ENCODE assay signal across 8 cellular contexts in the genomic region with DNA sequence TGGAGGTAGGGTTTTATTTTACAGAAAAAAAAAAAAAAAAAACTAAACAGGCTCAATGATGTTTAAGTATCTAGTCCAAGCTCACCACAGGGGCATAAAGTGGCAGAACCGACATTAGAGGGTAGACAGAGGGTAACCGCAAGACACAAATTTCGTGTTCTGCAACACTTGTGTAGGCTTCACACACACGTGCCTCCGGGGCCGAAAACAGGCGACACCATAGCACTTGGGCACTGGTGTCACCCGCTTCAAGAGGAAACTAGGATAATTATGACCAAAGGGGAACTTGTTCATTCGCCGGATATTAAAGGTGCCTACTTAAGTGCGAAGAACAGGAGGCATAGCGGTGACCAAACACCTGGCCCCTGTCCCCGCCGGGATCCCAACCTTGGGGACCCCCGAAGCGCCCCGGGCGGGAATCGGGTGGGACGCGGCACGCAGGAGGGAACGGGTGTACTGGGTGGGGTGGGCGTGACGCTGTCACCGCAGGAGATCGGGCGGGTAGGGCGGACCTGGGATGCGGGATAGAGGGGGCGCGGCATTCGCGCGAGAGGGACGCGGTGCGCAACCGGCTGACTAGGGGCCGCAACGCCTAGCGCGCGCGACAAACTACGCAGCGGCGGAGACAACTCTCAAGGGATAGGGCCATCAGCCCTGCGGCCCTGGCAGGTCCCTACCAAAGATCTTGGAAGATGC. TPM values are rescaled to one million over a fixed set of nuclear protein-coding genes. Genes with fewer than 3 reads are reported as not detected.
DNase-seq lines count a peak whose midpoint lies in the region; ATAC-seq, FAIRE-seq and TF ChIP-seq lines count a peak whose summit lies in the region.

No MANE protein-coding gene starts in this region.

- ATAC-seq in HG02943 (IDR thresholded peaks at IDR 0.05; ENCODE audit: low read depth, unreplicated experiment): peak; percentile 26

- no peaks in the 10 kb centered on the region for H3K27me3 ChIP-seq in AG04450 (ENCODE audit: control insufficient read depth, insufficient read depth, low read length)

- DNase-seq in AG04450 (ENCODE audit: low read depth, low spot score) (no peak), GM18507 (ENCODE audit: extremely low spot score, insufficient read length, low read depth) (no peak), NCI-H2171 treated with DMSO at 0.1 percent for 48 hours (lab: John Stamatoyannopoulos, UW) (peak; percentile 54), fibroblast of mammary gland (ENCODE audit: low read depth) (peak; percentile 17), occipital lobe (lab: John Stamatoyannopoulos, UW) (peak; percentile 33), urothelium cell line (ENCODE audit: low spot score) (peak; percentile 19)
- DNase-seq in activated CD8-positive, alpha-beta memory T cell treated with anti-CD3 and anti-CD28 coated beads for 48 hours (ENCODE audit: low read depth in 2 of 3, low spot score in 2 of 3): peak; percentile 7 to 22 (median 18)

- H3K27ac ChIP-seq in AG04450 (ENCODE audit: low read depth, low read length): peak overlapping the region; percentile 67

- H3K4me3 ChIP-seq in AG04450 (ENCODE audit: low read depth, low read length) (peak overlapping the region; percentile 96), fibroblast of mammary gland (ENCODE audit: control insufficient read depth, low read depth, low read length) (peak overlapping the region; percentile 98)

- FAIRE-seq in GM18507 (lab: Jason Lieb, UNC): peak; percentile 24
- FAIRE-seq in urothelium cell line (lab: Jason Lieb, UNC): no peak

- POLR2A ChIA-PET in AG04450 (lab: Yijun Ruan, JAX): no interaction called here

- CTCF ChIA-PET in AG04450 (lab: Charles Lee): no interaction called here

- no peaks in the 10 kb centered on the region for H3K9me3 ChIP-seq in AG04450 (ENCODE audit: control insufficient read depth, insufficient read depth, low read length)

- TF ChIP-seq CTCF in AG04450 (IDR thresholded peaks at IDR 0.05; ENCODE audit: low read depth, low read length) (no peak), fibroblast of mammary gland (conservative IDR thresholded peaks at IDR 0.05; ENCODE audit: control insufficient read depth, insufficient read depth, low read depth, low read length) (no peak)

RNA-seq across cellular contexts. Expression of gene MZT1, which starts 0.6 kb away (rescaled TPM):
- 4.8 and 9.1 TPM in 2 replicates for polyA plus RNA-seq in AG04450 (2011; rRNA removed)
- polyA minus RNA-seq in AG04450 (2011; rRNA and poly(A)+ RNA removed): 0.78 and 1.7 TPM in 2 replicates
- total RNA-seq in occipital lobe: 41.8 TPM

RNA-seq across cellular contexts. Expression of gene BORA, which starts 0.9 kb away (rescaled TPM):
- polyA plus RNA-seq in AG04450 (2011; rRNA removed): 2.7 and 3.1 TPM in 2 replicates
- polyA minus RNA-seq in AG04450 (2011; rRNA and poly(A)+ RNA removed): 1.2 and 3.2 TPM in 2 replicates
- 1.6 TPM for total RNA-seq in occipital lobe

RNA-seq across cellular contexts. Expression of gene DIS3, which starts 54.8 kb away (rescaled TPM):
- 31.8 and 42.3 TPM in 2 replicates for polyA plus RNA-seq in AG04450 (2011; rRNA removed)
- 18.5 and 29.1 TPM in 2 replicates for polyA minus RNA-seq in AG04450 (2011; rRNA and poly(A)+ RNA removed)
- total RNA-seq in occipital lobe: 45.1 TPM

RNA-seq across cellular contexts. Expression of gene PIBF1, which starts 55.1 kb away (rescaled TPM):
- 8.1 and 11.9 TPM in 2 replicates for polyA plus RNA-seq in AG04450 (2011; rRNA removed)
- 11.6 and 16.6 TPM in 2 replicates for polyA minus RNA-seq in AG04450 (2011; rRNA and poly(A)+ RNA removed)
- total RNA-seq in occipital lobe: 31.5 TPM

Comparison
In these comparisons a context has a peak if more than half of its experiments do, and no peak if none do; other contexts are left out.
1. DNase-seq: peak in NCI-H2171 treated with DMSO at 0.1 percent for 48 hours (single experiment), activated CD8-positive, alpha-beta memory T cell treated with anti-CD3 and anti-CD28 coated beads for 48 hours (3 of 3), fibroblast of mammary gland (single experiment), occipital lobe (single experiment) and urothelium cell line (single experiment); none in AG04450 (single experiment) and GM18507 (single experiment).